In the genomic region with DNA sequence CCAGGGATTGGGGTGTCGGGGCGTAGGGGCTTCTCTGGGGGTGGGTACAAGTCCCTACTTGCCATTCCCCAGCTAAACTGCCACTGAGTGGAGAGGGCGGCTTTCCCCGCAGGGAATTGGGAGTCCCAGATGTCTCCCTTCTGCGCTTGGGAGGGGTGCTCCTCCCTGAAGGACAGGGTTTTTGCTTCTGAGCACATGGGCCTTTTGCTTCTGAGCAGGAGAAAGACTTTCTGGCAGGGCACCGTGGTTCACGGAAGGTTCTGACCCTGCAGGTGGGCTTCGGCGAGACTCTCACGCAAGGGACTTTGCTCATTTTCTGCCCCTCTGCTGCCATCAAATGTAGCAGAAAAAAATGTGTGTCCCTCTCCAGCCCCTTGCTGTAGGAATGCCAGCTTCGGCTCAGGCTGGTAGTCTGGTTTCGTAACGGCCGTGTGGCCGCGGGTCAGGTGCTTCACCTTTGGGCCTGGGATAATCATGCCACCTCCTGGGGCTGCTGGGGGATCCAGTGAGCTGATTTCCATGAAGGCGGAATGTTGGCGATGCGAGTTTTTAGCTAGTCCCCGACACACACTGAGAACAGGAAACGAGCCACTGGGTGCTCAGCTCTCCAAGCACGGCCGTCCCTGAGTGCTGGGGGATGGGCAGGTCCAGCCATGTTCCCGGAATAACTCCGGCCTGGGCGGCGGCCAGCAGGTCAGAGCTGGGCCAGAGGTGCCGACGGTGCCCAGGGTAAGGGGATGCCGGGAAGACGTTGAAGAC, we compare ENCODE assay signal across 11 cellular contexts.
A peak's percentile ranks its signal among the peaks of the same experiment; 100 is the strongest.
DNase-seq lines count a peak whose midpoint lies in the region; ATAC-seq and TF ChIP-seq lines count a peak whose summit lies in the region.
"Had no signal": no experiment of that assay in that cellular context is flagged by ENCODE, and none has a peak within 500 bp of the region (broad histone marks: within the 10 kb centered on the region; RNA-seq: fewer than 3 reads in every experiment).

No MANE protein-coding gene starts in this region.

- DNase-seq in WTC11 (ENCODE audit: low spot score) (peak; percentile 51), right cardiac atrium (peak; percentile 58 to 88 (median 87)), ovary (peak in 3 of 5 donors; percentile 34 to 80 (median 50)), esophagus squamous epithelium (lab: John Stamatoyannopoulos, UW) (no peak), HuH-7 (ENCODE audit: low spot score) (no peak), RKO (ENCODE audit: low spot score) (no peak)
- DNase-seq: activated T-cell treated with anti-CD3 and anti-CD28 coated beads, Interleukin-2, amount 50 U/mL, for 72 hours; NCI-H2029 treated with DMSO at 0.1 percent for 48 hours had no signal

- H3K4me2 ChIP-seq in BLaER1 = peak overlapping the region; percentile 83

- H3K9me3 ChIP-seq in BLaER1 = no peaks in the 10 kb centered on the region
- no peaks in the 10 kb centered on the region for H3K9me3 ChIP-seq in right cardiac atrium (ENCODE audit: control insufficient read depth, low read length)
- no peaks in the 10 kb centered on the region for H3K9me3 ChIP-seq in ovary
- no peaks in the 10 kb centered on the region for H3K9me3 ChIP-seq in esophagus squamous epithelium

- TF ChIP-seq POLR2A in ovary (IDR thresholded peaks at IDR 0.05) (no peak), esophagus squamous epithelium (IDR thresholded peaks at IDR 0.05) (no peak)

- H3K27me3 Mint-ChIP-seq in WTC11 (ENCODE audit: low read depth) = peaks cover 2% of the 10 kb centered on the region; the same call in 1 of the 2 replicates

- H3K27ac ChIP-seq in BLaER1 = 0 out of 2 replicates have a peak overlapping the region, but pooled peaks have one; percentile 3
- H3K27ac ChIP-seq in right cardiac atrium (ENCODE audit: low read length) = no peak overlapping the region
- H3K27ac ChIP-seq in ovary = no peak overlapping the region
- H3K27ac ChIP-seq in esophagus squamous epithelium = no peak overlapping the region

- no peak overlapping the region for H3K9ac ChIP-seq in BLaER1

- no peak overlapping the region; the same call in 1 of the 2 replicates for H3K4me3 Mint-ChIP-seq in WTC11
- H3K4me3 Mint-ChIP-seq: activated T-cell treated with anti-CD3 and anti-CD28 coated beads, Interleukin-2, amount 50 U/mL, for 72 hours; central memory CD8-positive, alpha-beta T cell had no signal

- CTCF ChIA-PET in WTC11 (lab: Charles Lee) = interaction anchor here (0.8 to 1.8 kb wide), 6 partner anchors 28 to 107 kb away, joined by 3 to 7 read pairs (median 4); no protein-coding TSS in a partner anchor

- no peaks in the 10 kb centered on the region for H4K20me1 ChIP-seq in BLaER1

- H3K4me1 Mint-ChIP-seq in WTC11 = peaks cover 53% of the 10 kb centered on the region; the same call in 1 of the 2 replicates
- H3K4me1 Mint-ChIP-seq: central memory CD8-positive, alpha-beta T cell had no signal

- no peak for TF ChIP-seq CTCF in WTC11 (IDR thresholded peaks at IDR 0.05)
- TF ChIP-seq CTCF in ovary (IDR thresholded peaks at IDR 0.05) = no peak
- no peak for TF ChIP-seq CTCF in esophagus squamous epithelium (IDR thresholded peaks at IDR 0.05)

- H3K27me3 ChIP-seq in BLaER1 = no peaks in the 10 kb centered on the region
- H3K27me3 ChIP-seq in right cardiac atrium (ENCODE audit: control insufficient read depth, insufficient read depth) = no peaks in the 10 kb centered on the region
- H3K27me3 ChIP-seq in ovary = no peaks in the 10 kb centered on the region
- H3K27me3 ChIP-seq in esophagus squamous epithelium = peaks cover 0 to 36% (median 0%) of the 10 kb centered on the region in 4 donors

- no peak for TF ChIP-seq EP300 in ovary (IDR thresholded peaks at IDR 0.05)

- peak overlapping the region; percentile 41 for H3K27ac Mint-ChIP-seq in WTC11
- H3K27ac Mint-ChIP-seq: activated T-cell treated with anti-CD3 and anti-CD28 coated beads, Interleukin-2, amount 50 U/mL, for 72 hours had no signal

- peaks cover 68% of the 10 kb centered on the region for H3K4me1 ChIP-seq in BLaER1
- no peaks in the 10 kb centered on the region for H3K4me1 ChIP-seq in right cardiac atrium (ENCODE audit: control insufficient read depth, insufficient read depth, low read length)
- peaks cover 2% of the 10 kb centered on the region for H3K4me1 ChIP-seq in ovary (ENCODE audit: insufficient read depth)
- peaks cover 0 to 10% (median 0%) of the 10 kb centered on the region in 3 donors for H3K4me1 ChIP-seq in esophagus squamous epithelium

- no peaks in the 10 kb centered on the region for H3K36me3 ChIP-seq in BLaER1
- no peaks in the 10 kb centered on the region for H3K36me3 ChIP-seq in ovary
- no peaks in the 10 kb centered on the region for H3K36me3 ChIP-seq in esophagus squamous epithelium

- no peak overlapping the region for H3K4me3 ChIP-seq in BLaER1
- no peak overlapping the region for H3K4me3 ChIP-seq in right cardiac atrium (ENCODE audit: low read length)
- no peak overlapping the region for H3K4me3 ChIP-seq in ovary
- peak overlapping the region in 1 of 4 donors; percentile 40 for H3K4me3 ChIP-seq in esophagus squamous epithelium

- ATAC-seq in WTC11 (peak; percentile 80), right cardiac atrium (peak; percentile 78), HG03460 (IDR thresholded peaks at IDR 0.05; ENCODE audit: unreplicated experiment) (no peak)
- ATAC-seq: activated T-cell treated with anti-CD3 and anti-CD28 coated beads, Interleukin-2, amount 50 U/mL, for 72 hours had no signal

- intact Hi-C loops in right cardiac atrium (cut with DNase I) = no loop called here
- intact Hi-C loops in ovary (cut with DNase I) = no loop called here
- intact Hi-C loops in esophagus squamous epithelium (cut with DNase I) = no loop called here

- POLR2A ChIA-PET in WTC11 (lab: Charles Lee) = no interaction called here

- no peaks in the 10 kb centered on the region for H3K36me3 Mint-ChIP-seq in WTC11

- no peaks in the 10 kb centered on the region for H3K9me3 Mint-ChIP-seq in WTC11
- H3K9me3 Mint-ChIP-seq: activated T-cell treated with anti-CD3 and anti-CD28 coated beads, Interleukin-2, amount 50 U/mL, for 72 hours; central memory CD8-positive, alpha-beta T cell had no signal

- WGBS in right cardiac atrium = 35% methylated on average over 31 of the region's 31 CpGs
- WGBS in ovary, 3 donors = 34 to 43% (median 41%) methylated on average over 31 of the region's 31 CpGs
- 8 to 20% methylated on average over 7 to 10 of the region's 31 CpGs for WGBS in esophagus squamous epithelium, 2 donors

TF ChIP-seq in WTC11, 78 proteins besides CTCF, POLR2A, EP300 and RAD21 (continues in another document):
- no peak for TF ChIP-seq IRF2 (CRISPR knock-in tag; IDR thresholded peaks at IDR 0.05; ENCODE audit: borderline replicate concordance, low read depth)
- TF ChIP-seq, protein P1, sequence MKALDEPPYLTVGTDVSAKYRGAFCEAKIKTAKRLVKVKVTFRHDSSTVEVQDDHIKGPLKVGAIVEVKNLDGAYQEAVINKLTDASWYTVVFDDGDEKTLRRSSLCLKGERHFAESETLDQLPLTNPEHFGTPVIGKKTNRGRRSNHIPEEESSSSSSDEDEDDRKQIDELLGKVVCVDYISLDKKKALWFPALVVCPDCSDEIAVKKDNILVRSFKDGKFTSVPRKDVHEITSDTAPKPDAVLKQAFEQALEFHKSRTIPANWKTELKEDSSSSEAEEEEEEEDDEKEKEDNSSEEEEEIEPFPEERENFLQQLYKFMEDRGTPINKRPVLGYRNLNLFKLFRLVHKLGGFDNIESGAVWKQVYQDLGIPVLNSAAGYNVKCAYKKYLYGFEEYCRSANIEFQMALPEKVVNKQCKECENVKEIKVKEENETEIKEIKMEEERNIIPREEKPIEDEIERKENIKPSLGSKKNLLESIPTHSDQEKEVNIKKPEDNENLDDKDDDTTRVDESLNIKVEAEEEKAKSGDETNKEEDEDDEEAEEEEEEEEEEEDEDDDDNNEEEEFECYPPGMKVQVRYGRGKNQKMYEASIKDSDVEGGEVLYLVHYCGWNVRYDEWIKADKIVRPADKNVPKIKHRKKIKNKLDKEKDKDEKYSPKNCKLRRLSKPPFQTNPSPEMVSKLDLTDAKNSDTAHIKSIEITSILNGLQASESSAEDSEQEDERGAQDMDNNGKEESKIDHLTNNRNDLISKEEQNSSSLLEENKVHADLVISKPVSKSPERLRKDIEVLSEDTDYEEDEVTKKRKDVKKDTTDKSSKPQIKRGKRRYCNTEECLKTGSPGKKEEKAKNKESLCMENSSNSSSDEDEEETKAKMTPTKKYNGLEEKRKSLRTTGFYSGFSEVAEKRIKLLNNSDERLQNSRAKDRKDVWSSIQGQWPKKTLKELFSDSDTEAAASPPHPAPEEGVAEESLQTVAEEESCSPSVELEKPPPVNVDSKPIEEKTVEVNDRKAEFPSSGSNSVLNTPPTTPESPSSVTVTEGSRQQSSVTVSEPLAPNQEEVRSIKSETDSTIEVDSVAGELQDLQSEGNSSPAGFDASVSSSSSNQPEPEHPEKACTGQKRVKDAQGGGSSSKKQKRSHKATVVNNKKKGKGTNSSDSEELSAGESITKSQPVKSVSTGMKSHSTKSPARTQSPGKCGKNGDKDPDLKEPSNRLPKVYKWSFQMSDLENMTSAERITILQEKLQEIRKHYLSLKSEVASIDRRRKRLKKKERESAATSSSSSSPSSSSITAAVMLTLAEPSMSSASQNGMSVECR (CRISPR knock-in tag; IDR thresholded peaks at IDR 0.05; ENCODE audit: borderline replicate concordance) = no peak
- TF ChIP-seq ZNF138 (CRISPR knock-in tag; conservative IDR thresholded peaks at IDR 0.05) = no peak
- TF ChIP-seq NR2C2 (CRISPR knock-in tag; IDR thresholded peaks at IDR 0.05) = no peak
- TF ChIP-seq, protein P2, sequence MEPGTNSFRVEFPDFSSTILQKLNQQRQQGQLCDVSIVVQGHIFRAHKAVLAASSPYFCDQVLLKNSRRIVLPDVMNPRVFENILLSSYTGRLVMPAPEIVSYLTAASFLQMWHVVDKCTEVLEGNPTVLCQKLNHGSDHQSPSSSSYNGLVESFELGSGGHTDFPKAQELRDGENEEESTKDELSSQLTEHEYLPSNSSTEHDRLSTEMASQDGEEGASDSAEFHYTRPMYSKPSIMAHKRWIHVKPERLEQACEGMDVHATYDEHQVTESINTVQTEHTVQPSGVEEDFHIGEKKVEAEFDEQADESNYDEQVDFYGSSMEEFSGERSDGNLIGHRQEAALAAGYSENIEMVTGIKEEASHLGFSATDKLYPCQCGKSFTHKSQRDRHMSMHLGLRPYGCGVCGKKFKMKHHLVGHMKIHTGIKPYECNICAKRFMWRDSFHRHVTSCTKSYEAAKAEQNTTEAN (CRISPR knock-in tag; IDR thresholded peaks at IDR 0.05) = peak; percentile 67; the same call in 1 of the 2 replicates
- TF ChIP-seq JAZF1 (CRISPR knock-in tag; IDR thresholded peaks at IDR 0.05) = no peak
- no peak for TF ChIP-seq ZNF671 (CRISPR knock-in tag; IDR thresholded peaks at IDR 0.05)
- no peak for TF ChIP-seq ZNF121 (CRISPR knock-in tag; IDR thresholded peaks at IDR 0.05)

Comparison
In these comparisons a context has a peak if more than half of its experiments do, and no peak if none do; other contexts are left out.
1. DNase-seq: peak in WTC11 (single experiment), right cardiac atrium (3 of 3) and ovary (3 of 5); none in esophagus squamous epithelium (single experiment), HuH-7 (single experiment) and RKO (single experiment).